ENCODE assay signal across 8 cellular contexts in genomic region chr6:160930547-160931377, GRCh38.
DNase-seq lines count a peak whose midpoint lies in the region; ATAC-seq and TF ChIP-seq lines count a peak whose summit lies in the region.

No MANE protein-coding gene starts in this region.

- H3K4me1 ChIP-seq in thyroid gland: peaks cover 3 to 9% of the 10 kb centered on the region in 2 donors

- H3K9me3 ChIP-seq in thyroid gland: no peaks in the 10 kb centered on the region

- peak; percentile 84 to 85 for ATAC-seq in activated naive CD4-positive, alpha-beta T cell treated with anti-CD3 and anti-CD28 coated beads, Interleukin-2, amount 50 U/mL, for 72 hours

- peak; percentile 49 for DNase-seq in COLO668 (lab: John Stamatoyannopoulos, UW; ENCODE audit: unreplicated experiment)
- peak; percentile 86 for DNase-seq in GM20000 (ENCODE audit: low spot score)
- DNase-seq in HPDE6-E6E7 (ENCODE audit: extremely low spot score): peak; percentile 69
- DNase-seq in SK-N-DZ (ENCODE audit: low spot score): peak; percentile 57
- DNase-seq in activated naive CD4-positive, alpha-beta T cell treated with anti-CD3 and anti-CD28 coated beads, Interleukin-2, amount 50 U/mL, for 72 hours (ENCODE audit: low spot score in 2 of 2): peak in 1 of 2 donors; percentile 70
- peak; percentile 55 to 91 (median 84) for DNase-seq in head of caudate nucleus
- peak; percentile 93 for DNase-seq in osteocyte (ENCODE audit: extremely low spot score, unreplicated experiment)
- DNase-seq in thyroid gland: peak; percentile 72 to 76

- no peaks in the 10 kb centered on the region for H3K27me3 ChIP-seq in thyroid gland

- peaks cover 4% of the 10 kb centered on the region for H3K4me1 Mint-ChIP-seq in osteocyte (ENCODE audit: unreplicated experiment)

- no peak for TF ChIP-seq POLR2A in thyroid gland (IDR thresholded peaks at IDR 0.05)

- intact Hi-C loops in head of caudate nucleus (cut with DNase I): loop anchor here (5.0 kb wide), 2 partner anchors 62 to 437 kb away; partner anchors contain the start of gene MAP3K4
- intact Hi-C loops in thyroid gland (cut with DNase I): loop anchor here (2.0 kb wide), 1 partner anchor 442 kb away; no protein-coding TSS in a partner anchor

- no peak overlapping the region for H3K27ac ChIP-seq in thyroid gland

- H3K36me3 Mint-ChIP-seq in activated naive CD4-positive, alpha-beta T cell treated with anti-CD3 and anti-CD28 coated beads, Interleukin-2, amount 50 U/mL, for 72 hours: no peaks in the 10 kb centered on the region
- H3K36me3 Mint-ChIP-seq in osteocyte (ENCODE audit: unreplicated experiment): no peaks in the 10 kb centered on the region

- 3 to 9% methylated on average over 20 to 44 of the region's 50 CpGs for WGBS in thyroid gland, 2 donors

- no peaks in the 10 kb centered on the region for H3K36me3 ChIP-seq in thyroid gland

- H3K27me3 Mint-ChIP-seq in osteocyte (ENCODE audit: unreplicated experiment): peaks cover 28% of the 10 kb centered on the region

- peak overlapping the region; percentile 76 for H3K4me3 Mint-ChIP-seq in osteocyte (ENCODE audit: unreplicated experiment)

- peak overlapping the region in 2 of 3 donors; percentile 14 to 35 for H3K4me3 ChIP-seq in thyroid gland (replicated peaks in 1 of 3)

- no peaks in the 10 kb centered on the region for H3K9me3 Mint-ChIP-seq in activated naive CD4-positive, alpha-beta T cell treated with anti-CD3 and anti-CD28 coated beads, Interleukin-2, amount 50 U/mL, for 72 hours
- H3K9me3 Mint-ChIP-seq in osteocyte (ENCODE audit: unreplicated experiment): no peaks in the 10 kb centered on the region

- TF ChIP-seq CTCF in GM20000 (IDR thresholded peaks at IDR 0.05; ENCODE audit: extremely low read depth, missing control alignments) (peak; percentile 88), osteocyte (IDR thresholded peaks at IDR 0.05) (peak; percentile 99), thyroid gland (IDR thresholded peaks at IDR 0.05) (peak; percentile 57 to 92 (median 87))

- no peak overlapping the region for H3K27ac Mint-ChIP-seq in activated naive CD4-positive, alpha-beta T cell treated with anti-CD3 and anti-CD28 coated beads, Interleukin-2, amount 50 U/mL, for 72 hours
- H3K27ac Mint-ChIP-seq in osteocyte (ENCODE audit: unreplicated experiment): no peak overlapping the region
